Comparison of ENCODE assay signal across 15 cellular contexts in genomic region chr11:55873146-55873545, GRCh38. TPM values are rescaled to one million over a fixed set of nuclear protein-coding genes. Genes with fewer than 3 reads are reported as not detected.
A peak's percentile ranks its signal among the peaks of the same experiment; 100 is the strongest.
DNase-seq lines count a peak whose midpoint lies in the region; FAIRE-seq and TF ChIP-seq lines count a peak whose summit lies in the region.
"Not testable (repeated sequence)": the region's sequence is repeated elsewhere in the genome, so short reads cannot be mapped to it uniquely, and the experiment has no call there.
"Had no signal": no experiment of that assay in that cellular context is flagged by ENCODE, and none has a peak within 500 bp of the region (broad histone marks: within the 10 kb centered on the region; RNA-seq: fewer than 3 reads in every experiment).

No MANE protein-coding gene starts in this region.

- TF ChIP-seq POLR2A in esophagus muscularis mucosa (IDR thresholded peaks at IDR 0.05; ENCODE audit: low read depth): not testable (repeated sequence)

- H3K27me3 ChIP-seq in esophagus muscularis mucosa: peaks cover 0 to 21% (median 0%) of the 10 kb centered on the region in 4 donors

- TF ChIP-seq EP300 in esophagus muscularis mucosa (IDR thresholded peaks at IDR 0.05): not testable (repeated sequence)

- DNase-seq in DMS53 (lab: John Stamatoyannopoulos, UW) (peak; percentile 6), NCI-H146 (lab: John Stamatoyannopoulos, UW) (peak; percentile 1), NCI-H2227 treated with DMSO at 0.1 percent for 48 hours (lab: John Stamatoyannopoulos, UW) (peak; percentile 12), NCI-H82 (lab: John Stamatoyannopoulos, UW) (peak; percentile 4), SK-N-DZ (ENCODE audit: low spot score) (peak; percentile 66), posterior vena cava (ENCODE audit: low spot score) (peak; percentile 69), urothelium cell line (ENCODE audit: low spot score) (peak; percentile 33)
- DNase-seq in esophagus muscularis mucosa (ENCODE audit: extremely low spot score): not testable (repeated sequence)

- H3K27ac ChIP-seq in esophagus muscularis mucosa (replicated peaks in 1 of 4): not testable (repeated sequence)

- not testable (repeated sequence) for H3K4me1 ChIP-seq in esophagus muscularis mucosa

- intact Hi-C loops in esophagus muscularis mucosa (cut with DNase I); posterior vena cava (cut with DNase I): not testable (repeated sequence)

- H3K36me3 ChIP-seq in esophagus muscularis mucosa: not testable (repeated sequence)

- FAIRE-seq in urothelium cell line (lab: Jason Lieb, UNC): peak; percentile 84

- H3K4me3 ChIP-seq in esophagus muscularis mucosa: peak overlapping the region in 3 of 4 donors; percentile 12 to 23 (median 14)

- TF ChIP-seq CTCF in esophagus muscularis mucosa (IDR thresholded peaks at IDR 0.05): not testable (repeated sequence)

- WGBS in esophagus muscularis mucosa: no CpG with 5 or more reads among the region's 34 CpGs

- H3K9me3 ChIP-seq in esophagus muscularis mucosa: not testable (repeated sequence)

RNA-seq across cellular contexts. Expression of gene TRIM51, which starts 10.0 kb away (rescaled TPM):
- polyA plus RNA-seq in SK-N-DZ (2014; cell fraction: cytosol; rRNA removed): not detected in 2 replicates
- polyA plus RNA-seq in SK-N-DZ (2014; cell fraction: nucleus; rRNA removed): not detected in 2 replicates
- total RNA-seq in esophagus muscularis mucosa (not detected), posterior vena cava (not detected)
- total RNA-seq: Calu3; CD8-positive, alpha-beta T cell; GM23248; H4; HepG2 had no signal
- polyA plus RNA-seq: A549, GM23248, HepG2, IgD-negative memory B cell had no signal

RNA-seq across cellular contexts. Expression of gene OR5D16, which starts 34.6 kb away (rescaled TPM):
- polyA plus RNA-seq in SK-N-DZ (2014; cell fraction: cytosol; rRNA removed): not detected in 2 replicates
- not detected in 2 replicates for polyA plus RNA-seq in SK-N-DZ (2014; cell fraction: nucleus; rRNA removed)
- total RNA-seq in esophagus muscularis mucosa (not detected), posterior vena cava (not detected)
- total RNA-seq: Calu3; CD8-positive, alpha-beta T cell; GM23248; H4; HepG2 had no signal
- polyA plus RNA-seq: A549, GM23248, HepG2, IgD-negative memory B cell had no signal

RNA-seq across cellular contexts. Expression of gene OR5W2, which starts 41.2 kb away (rescaled TPM):
- polyA plus RNA-seq in SK-N-DZ (2014; cell fraction: cytosol; rRNA removed): not detected in 2 replicates
- not detected in 2 replicates for polyA plus RNA-seq in SK-N-DZ (2014; cell fraction: nucleus; rRNA removed)
- not detected for total RNA-seq in esophagus muscularis mucosa
- total RNA-seq in posterior vena cava: not detected
- total RNA-seq: Calu3; CD8-positive, alpha-beta T cell; GM23248; H4; HepG2 had no signal
- polyA plus RNA-seq: A549, GM23248, HepG2, IgD-negative memory B cell had no signal

RNA-seq across cellular contexts. Expression of gene OR5L2, which starts 46.1 kb away (rescaled TPM):
- not detected in 2 replicates for polyA plus RNA-seq in SK-N-DZ (2014; cell fraction: cytosol; rRNA removed)
- polyA plus RNA-seq in SK-N-DZ (2014; cell fraction: nucleus; rRNA removed): not detected in 2 replicates
- total RNA-seq in esophagus muscularis mucosa: not detected
- not detected for total RNA-seq in posterior vena cava
- total RNA-seq: Calu3; CD8-positive, alpha-beta T cell; GM23248; H4; HepG2 had no signal
- polyA plus RNA-seq: A549, GM23248, HepG2, IgD-negative memory B cell had no signal

RNA-seq across cellular contexts. Expression of gene OR5D18, which starts 53.7 kb away (rescaled TPM):
- not detected in 2 replicates for polyA plus RNA-seq in SK-N-DZ (2014; cell fraction: cytosol; rRNA removed)
- not detected in 2 replicates for polyA plus RNA-seq in SK-N-DZ (2014; cell fraction: nucleus; rRNA removed)
- total RNA-seq in esophagus muscularis mucosa (not detected), posterior vena cava (not detected)
- total RNA-seq: Calu3; CD8-positive, alpha-beta T cell; GM23248; H4; HepG2 had no signal
- polyA plus RNA-seq: A549, GM23248, HepG2, IgD-negative memory B cell had no signal
